Comparison of ENCODE assay signal across 25 cellular contexts in the genomic region with DNA sequence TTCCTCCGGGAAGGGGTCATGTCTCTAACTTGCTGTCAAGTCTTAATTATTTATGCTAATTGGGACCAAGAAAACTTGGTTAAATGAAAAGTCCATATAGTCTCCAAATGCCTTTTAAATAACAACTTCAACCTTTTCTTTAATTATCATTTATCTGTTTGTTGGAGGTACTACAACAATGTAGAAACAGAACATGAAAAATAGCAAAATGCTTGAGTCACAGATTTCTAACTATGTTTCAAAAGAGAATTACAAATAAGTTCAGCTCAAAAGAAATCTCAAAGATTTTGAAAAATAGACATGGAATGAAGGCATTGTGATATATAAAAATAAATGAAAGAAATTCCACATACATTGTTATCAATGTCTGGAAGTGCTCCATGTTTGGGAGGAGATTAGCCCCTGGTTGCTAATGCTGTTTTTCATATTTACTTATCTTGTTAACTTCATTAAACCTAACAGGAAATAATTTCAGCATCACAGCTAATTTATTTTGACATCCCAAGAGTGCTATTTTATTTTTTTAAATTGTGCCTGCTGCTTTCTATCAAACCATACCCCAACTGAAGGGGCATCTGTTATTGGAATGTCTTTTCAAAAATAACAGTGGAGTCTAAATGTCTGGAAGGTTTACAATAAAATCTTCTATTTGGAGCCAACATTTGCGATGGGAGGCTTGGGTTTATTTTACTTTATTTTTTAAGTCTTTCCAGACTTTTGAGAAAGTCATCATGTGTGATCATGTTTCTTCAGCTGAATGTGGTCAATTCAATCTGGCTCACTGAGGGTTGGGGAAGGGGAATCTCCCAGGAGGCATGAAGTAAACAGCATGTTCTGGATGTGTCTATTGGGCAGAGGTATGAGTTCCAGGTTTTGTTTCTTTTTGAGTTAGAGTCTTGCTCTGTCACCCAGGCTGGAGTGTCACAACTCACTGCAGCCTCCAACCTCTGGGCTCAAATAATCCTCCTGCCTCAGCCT. TPM values are rescaled to one million over a fixed set of nuclear protein-coding genes. Genes with fewer than 3 reads are reported as not detected.
"Had no signal": no experiment of that assay in that cellular context is flagged by ENCODE, and none has a peak within 500 bp of the region (broad histone marks: within the 10 kb centered on the region; RNA-seq: fewer than 3 reads in every experiment).

No MANE protein-coding gene starts in this region.

- H3K4me3 ChIP-seq: ascending aorta, breast epithelium, colonic mucosa, esophagus squamous epithelium, ovary, prostate gland, stomach, suprapubic skin, vagina had no signal

- H3K9me3 ChIP-seq: ascending aorta, breast epithelium, colonic mucosa, esophagus squamous epithelium, ovary, prostate gland, stomach, suprapubic skin, vagina had no signal

- H3K27ac ChIP-seq: ascending aorta, breast epithelium, colonic mucosa, esophagus squamous epithelium, foreskin keratinocyte, ovary, prostate gland, stomach, suprapubic skin, vagina, VCaP had no signal

- H3K27me3 ChIP-seq: ascending aorta, breast epithelium, colonic mucosa, esophagus squamous epithelium, foreskin keratinocyte, ovary, stomach, suprapubic skin, vagina had no signal

- DNase-seq: activated CD4-positive, alpha-beta memory T cell treated with anti-CD3 and anti-CD28 coated beads, Interleukin-2, amount 10 ng/mL, durations not matched to agents 7 days and 5 days; activated CD4-positive, alpha-beta T cell treated with anti-CD3 and anti-CD28 coated beads, Interleukin-2, amount 10 ng/mL, durations not matched to agents 24 days and 14 days; activated gamma-delta T cell; activated naive CD4-positive, alpha-beta T cell treated with anti-CD3 and anti-CD28 coated beads, Interleukin-2, amount 50 U/mL, for 16 hours; activated naive CD8-positive, alpha-beta T cell treated with anti-CD3 and anti-CD28 coated beads, Interleukin-2, amount 50 U/mL, for 24 hours; colonic mucosa; esophagus squamous epithelium; foreskin keratinocyte; immature natural killer cell; naive thymus-derived CD8-positive, alpha-beta T cell; ovary; stimulated activated CD4-positive, alpha-beta T cell treated with anti-CD3 and anti-CD28 coated beads, Interleukin-12 subunit alpha, Interleukin-12 subunit beta, amount 100 ng/mL, for 4 hours; stomach; T-helper 2 cell; trophoblast cell had no signal

- H3K36me3 ChIP-seq: ascending aorta, breast epithelium, colonic mucosa, esophagus squamous epithelium, ovary, prostate gland, stomach, suprapubic skin, vagina had no signal

- H3K4me1 ChIP-seq: ascending aorta, breast epithelium, colonic mucosa, esophagus squamous epithelium, foreskin keratinocyte, prostate gland, vagina had no signal

- ATAC-seq: activated CD4-positive, CD25-positive, alpha-beta regulatory T cell treated with anti-CD3 and anti-CD28 coated beads, Interleukin-2, amount 50 U/mL, for 24 hours; activated naive CD8-positive, alpha-beta T cell treated with anti-CD3 and anti-CD28 coated beads, Interleukin-2, amount 50 U/mL, for 24 hours; foreskin keratinocyte; left lobe of liver; naive thymus-derived CD8-positive, alpha-beta T cell; stimulated activated memory B cell treated with anti-CD40 and anti-IgM and Interleukin-4, amounts not matched to agents 10 μg/mL and 1 μg/mL and 100 μg/mL, for 72 hours had no signal

RNA-seq across cellular contexts. Expression of a gene that starts 53.2 kb away (rescaled TPM):
- total RNA-seq: ascending aorta; colonic mucosa; foreskin keratinocyte; kidney epithelial cell; naive thymus-derived CD8-positive, alpha-beta T cell had no signal
- polyA plus RNA-seq: foreskin keratinocyte had no signal
